ENCODE assay signal across 28 cellular contexts in the genomic region with DNA sequence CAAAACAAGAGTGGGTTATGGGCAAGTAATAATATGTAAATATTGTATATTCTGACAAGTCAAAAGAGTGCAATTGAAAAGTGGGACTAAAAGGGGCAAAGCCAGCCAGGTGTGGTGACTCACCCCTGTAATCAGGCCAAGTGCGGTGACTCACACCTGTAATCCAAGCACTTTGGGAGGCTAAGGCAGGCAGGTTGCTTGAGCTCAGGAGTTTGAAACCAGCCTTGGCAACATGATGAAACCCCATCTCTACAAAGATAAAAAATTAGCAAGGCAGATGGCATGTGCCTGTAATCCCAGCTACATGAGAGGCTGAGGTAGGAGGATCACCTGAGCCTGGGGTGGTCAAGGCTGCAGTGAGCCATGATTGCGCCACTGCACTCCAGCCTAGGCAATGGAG.
DNase-seq lines count a peak whose midpoint lies in the region; ATAC-seq, FAIRE-seq and TF ChIP-seq lines count a peak whose summit lies in the region.
"Had no signal": no experiment of that assay in that cellular context is flagged by ENCODE, and none has a peak within 500 bp of the region (broad histone marks: within the 10 kb centered on the region; RNA-seq: fewer than 3 reads in every experiment).

No MANE protein-coding gene starts in this region.

- no peak overlapping the region for H3K9ac ChIP-seq in astrocyte (ENCODE audit: low read length)
- H3K9ac ChIP-seq: KMS-11, neural progenitor cell had no signal

- H3K9me3 Mint-ChIP-seq in activated CD4-positive, alpha-beta T cell treated with anti-CD3 and anti-CD28 coated beads for 36 hours (ENCODE audit: low read depth), result no peaks in the 10 kb centered on the region
- H3K9me3 Mint-ChIP-seq in astrocyte (ENCODE audit: unreplicated experiment), result no peaks in the 10 kb centered on the region
- H3K9me3 Mint-ChIP-seq: activated naive CD4-positive, alpha-beta T cell treated with anti-CD3 and anti-CD28 coated beads, Interleukin-2, amount 10 ng/mL, durations not matched to agents 7 days and 5 days; dendritic cell treated with granulocyte-macrophage colony-stimulating factor and Interleukin-4, amounts not matched to agents 40 ng/mL and 50 ng/mL, for 4 days; H9; neural progenitor cell had no signal

- H3K4me3 ChIP-seq in astrocyte (ENCODE audit: insufficient read depth, low read depth, low read length), result no peak overlapping the region
- H3K4me3 ChIP-seq: body of pancreas, esophagus squamous epithelium, neural progenitor cell, SJCRH30, spleen, transverse colon had no signal

- no peak overlapping the region for H3K4me2 ChIP-seq in astrocyte (ENCODE audit: low read length)
- H3K4me2 ChIP-seq: KMS-11, neural progenitor cell had no signal

- no peaks in the 10 kb centered on the region for H3K79me2 ChIP-seq in astrocyte (ENCODE audit: insufficient read depth, low read length)

- no peak overlapping the region for H3K27ac Mint-ChIP-seq in activated CD4-positive, alpha-beta T cell treated with anti-CD3 and anti-CD28 coated beads for 36 hours
- no peak overlapping the region for H3K27ac Mint-ChIP-seq in astrocyte (ENCODE audit: unreplicated experiment)
- H3K27ac Mint-ChIP-seq: activated naive CD4-positive, alpha-beta T cell treated with anti-CD3 and anti-CD28 coated beads, Interleukin-2, amount 10 ng/mL, durations not matched to agents 7 days and 5 days; CD14-positive monocyte; dendritic cell treated with granulocyte-macrophage colony-stimulating factor and Interleukin-4, amounts not matched to agents 40 ng/mL and 50 ng/mL, for 4 days; H9; neural progenitor cell had no signal

- H3K27me3 Mint-ChIP-seq in activated CD4-positive, alpha-beta T cell treated with anti-CD3 and anti-CD28 coated beads for 36 hours, result no peaks in the 10 kb centered on the region
- no peaks in the 10 kb centered on the region for H3K27me3 Mint-ChIP-seq in astrocyte (ENCODE audit: low read depth, unreplicated experiment)
- H3K27me3 Mint-ChIP-seq: activated naive CD4-positive, alpha-beta T cell treated with anti-CD3 and anti-CD28 coated beads, Interleukin-2, amount 10 ng/mL, durations not matched to agents 7 days and 5 days; dendritic cell treated with granulocyte-macrophage colony-stimulating factor and Interleukin-4, amounts not matched to agents 40 ng/mL and 50 ng/mL, for 4 days had no signal

- no peaks in the 10 kb centered on the region for H3K36me3 Mint-ChIP-seq in activated CD4-positive, alpha-beta T cell treated with anti-CD3 and anti-CD28 coated beads for 36 hours (ENCODE audit: low read depth)
- no peaks in the 10 kb centered on the region for H3K36me3 Mint-ChIP-seq in astrocyte (ENCODE audit: low read depth, unreplicated experiment)
- H3K36me3 Mint-ChIP-seq: activated naive CD4-positive, alpha-beta T cell treated with anti-CD3 and anti-CD28 coated beads, Interleukin-2, amount 10 ng/mL, durations not matched to agents 7 days and 5 days; CD14-positive monocyte; neural progenitor cell had no signal

- peaks cover 5% of the 10 kb centered on the region for H3K4me1 ChIP-seq in astrocyte (ENCODE audit: insufficient read depth, low read length)
- H3K4me1 ChIP-seq: body of pancreas, SJCRH30, spleen, transverse colon had no signal

- no peak overlapping the region for H3K4me3 Mint-ChIP-seq in activated CD4-positive, alpha-beta T cell treated with anti-CD3 and anti-CD28 coated beads for 36 hours
- H3K4me3 Mint-ChIP-seq in astrocyte (ENCODE audit: unreplicated experiment), result no peak overlapping the region
- H3K4me3 Mint-ChIP-seq: activated naive CD4-positive, alpha-beta T cell treated with anti-CD3 and anti-CD28 coated beads, Interleukin-2, amount 10 ng/mL, durations not matched to agents 7 days and 5 days; CD14-positive monocyte; dendritic cell treated with granulocyte-macrophage colony-stimulating factor and Interleukin-4, amounts not matched to agents 40 ng/mL and 50 ng/mL, for 4 days; H9; neural progenitor cell had no signal

- intact Hi-C loops in activated CD4-positive, alpha-beta T cell treated with anti-CD3 and anti-CD28 coated beads for 36 hours (cut with DNase I, micrococcal nuclease), result no loop called here

- no peak for ATAC-seq in activated CD4-positive, alpha-beta T cell treated with anti-CD3 and anti-CD28 coated beads for 36 hours
- ATAC-seq in GM18867 (IDR thresholded peaks at IDR 0.05; ENCODE audit: unreplicated experiment) (no peak), GM21619 (IDR thresholded peaks at IDR 0.05; ENCODE audit: unreplicated experiment) (no peak), HG03442 (IDR thresholded peaks at IDR 0.05; ENCODE audit: unreplicated experiment) (no peak)
- ATAC-seq: body of pancreas had no signal

- CTCF ChIA-PET in activated CD4-positive, alpha-beta T cell treated with anti-CD3 and anti-CD28 coated beads for 36 hours (lab: Charles Lee), result no interaction called here

- H3K9me3 ChIP-seq in astrocyte (ENCODE audit: insufficient read depth, low read depth, low read length), result no peaks in the 10 kb centered on the region
- H3K9me3 ChIP-seq: body of pancreas, esophagus squamous epithelium, SJCRH30, spleen, transverse colon had no signal

- no peaks in the 10 kb centered on the region for H4K20me1 ChIP-seq in astrocyte (ENCODE audit: insufficient read depth, low read length)

- TF ChIP-seq CTCF in astrocyte (IDR thresholded peaks at IDR 0.05; ENCODE audit: insufficient read depth, low read depth, low read length), result no peak

- no peaks in the 10 kb centered on the region for H3K4me1 Mint-ChIP-seq in activated CD4-positive, alpha-beta T cell treated with anti-CD3 and anti-CD28 coated beads for 36 hours
- peaks cover 7% of the 10 kb centered on the region for H3K4me1 Mint-ChIP-seq in astrocyte (ENCODE audit: low read depth, unreplicated experiment)
- H3K4me1 Mint-ChIP-seq: activated naive CD4-positive, alpha-beta T cell treated with anti-CD3 and anti-CD28 coated beads, Interleukin-2, amount 10 ng/mL, durations not matched to agents 7 days and 5 days; CD14-positive monocyte had no signal

- no peak overlapping the region for H3K27ac ChIP-seq in astrocyte (ENCODE audit: low read depth, low read length)
- H3K27ac ChIP-seq: body of pancreas, esophagus squamous epithelium, KMS-11, neural progenitor cell, SJCRH30, spleen, transverse colon had no signal

- no peak for FAIRE-seq in astrocyte (lab: Jason Lieb, UNC)
- FAIRE-seq: GM18507, GM19239 had no signal

- no peak overlapping the region for H2AFZ ChIP-seq in astrocyte (ENCODE audit: low read depth, low read length)
- H2AFZ ChIP-seq: neural progenitor cell had no signal

- POLR2A ChIA-PET in activated CD4-positive, alpha-beta T cell treated with anti-CD3 and anti-CD28 coated beads for 36 hours (lab: Charles Lee), result no interaction called here

- H3K27me3 ChIP-seq in astrocyte (ENCODE audit: insufficient read depth, low read length), result no peaks in the 10 kb centered on the region
- H3K27me3 ChIP-seq: body of pancreas, esophagus squamous epithelium, neural progenitor cell, spleen, transverse colon had no signal

- H3K36me3 ChIP-seq in astrocyte (ENCODE audit: insufficient read depth, low read length), result no peaks in the 10 kb centered on the region
- H3K36me3 ChIP-seq: esophagus squamous epithelium, neural progenitor cell, SJCRH30, spleen, transverse colon had no signal

- peak; percentile 13 for DNase-seq in activated CD4-positive, alpha-beta T cell treated with anti-CD3 and anti-CD28 coated beads for 36 hours
- no peak for DNase-seq in activated CD4-positive, alpha-beta T cell treated with anti-CD3 and anti-CD28 coated beads, Interleukin-2, amount 50 U/mL, for 1 hour
- DNase-seq in M059J (ENCODE audit: low read depth), result peak; percentile 67
- DNase-seq in astrocyte (ENCODE audit: low read depth), result peak; percentile 20
- DNase-seq in kidney tubule cell (ENCODE audit: low spot score), result peak; percentile 61
- DNase-seq: ACHN; activated naive CD4-positive, alpha-beta T cell treated with anti-CD3 and anti-CD28 coated beads, Interleukin-2, amount 10 ng/mL, durations not matched to agents 7 days and 5 days; body of pancreas; DND-41; esophagus squamous epithelium; H9; head of caudate nucleus; NCI-H1417; NCI-H446 treated with DMSO at 0.1 percent for 48 hours; SJCRH30; spleen; stimulated activated naive CD4-positive, alpha-beta T cell treated with Interleukin-2 at 50 U/mL for 16 hours; T1000; transverse colon had no signal
